In genomic region chr12:14769837-14770494, GRCh38 we compare ENCODE assay signal across 1 cellular context.
TF ChIP-seq lines count a peak whose summit lies in the region.

No MANE protein-coding gene starts in this region.

TF ChIP-seq in GM23338, 12 proteins besides CTCF, POLR2A, EP300 and RAD21 (continued from another document):
- TF ChIP-seq ZNF462 (CRISPR knock-in tag; IDR thresholded peaks at IDR 0.05) (no peak), CREB1 (CRISPR knock-in tag; IDR thresholded peaks at IDR 0.05; ENCODE audit: low read depth) (peak; percentile 48; the same call in 1 of the 2 replicates), STAT1 (IDR thresholded peaks at IDR 0.05; ENCODE audit: unreplicated experiment) (no peak), JUNB (IDR thresholded peaks at IDR 0.05; ENCODE audit: unreplicated experiment) (no peak), ETS1 (IDR thresholded peaks at IDR 0.05) (peak; percentile 20; the same call in 1 of the 2 replicates), POLR2AphosphoS5 (IDR thresholded peaks at IDR 0.05; ENCODE audit: low read depth) (peak; percentile 83), EZH2phosphoT487 (IDR thresholded peaks at IDR 0.05; ENCODE audit: unreplicated experiment) (no peak)
